ENCODE assay signal across 15 cellular contexts in genomic region chr21:37987668-37988067, GRCh38.
DNase-seq lines count a peak whose midpoint lies in the region; TF ChIP-seq lines count a peak whose summit lies in the region.
"Had no signal": no experiment of that assay in that cellular context is flagged by ENCODE, and none has a peak within 500 bp of the region (broad histone marks: within the 10 kb centered on the region; RNA-seq: fewer than 3 reads in every experiment).

No MANE protein-coding gene starts in this region.

- no peak overlapping the region for H2BK5ac ChIP-seq in mesenchymal stem cell (ENCODE audit: low read depth, low read length, poor library complexity, severe bottlenecking)

- H2BK120ac ChIP-seq in mesenchymal stem cell (ENCODE audit: low read depth, low read length) = no peak overlapping the region

- WGBS in mesenchymal stem cell = 80% methylated on average over 5 of the region's 5 CpGs

- no peak overlapping the region for H4K8ac ChIP-seq in mesenchymal stem cell (ENCODE audit: low read length)

- H3K4me3 ChIP-seq in fibroblast of villous mesenchyme (ENCODE audit: low read depth, low read length) (no peak overlapping the region), mesenchymal stem cell (ENCODE audit: insufficient read depth in 1 of 2, low read depth in 1 of 2, low read length in 2 of 2) (no peak overlapping the region)
- H3K4me3 ChIP-seq: BLaER1 treated with 17β-estradiol and CSF1 and Interleukin-3, amounts not matched to agents 10 nM and 100 nM; GM23338 had no signal

- TF ChIP-seq CTCF in fibroblast of villous mesenchyme (IDR thresholded peaks at IDR 0.05; ENCODE audit: insufficient read depth, low read depth, low read length) = no peak

- H3K27me3 ChIP-seq in mesenchymal stem cell (ENCODE audit: control insufficient read depth in 1 of 2, insufficient read depth in 1 of 2, low read length in 2 of 2) = peaks cover 0 to 67% of the 10 kb centered on the region in 2 experiments
- H3K27me3 ChIP-seq: BLaER1 treated with 17β-estradiol and CSF1 and Interleukin-3, amounts not matched to agents 10 nM and 100 nM had no signal

- no peaks in the 10 kb centered on the region for H3K79me1 ChIP-seq in mesenchymal stem cell (replicated peaks; ENCODE audit: low read length, poor library complexity, severe bottlenecking)

- H3K14ac ChIP-seq in mesenchymal stem cell (ENCODE audit: low read length in 2 of 2) = no peak overlapping the region

- H2BK12ac ChIP-seq in mesenchymal stem cell (ENCODE audit: low read length in 2 of 2) = no peak overlapping the region

- peak; percentile 3 to 33 for DNase-seq in NCI-H524 (lab: John Stamatoyannopoulos, UW)
- DNase-seq in NCI-H524 treated with DMSO at 0.1 percent for 48 hours (lab: John Stamatoyannopoulos, UW) = no peak
- peak; percentile 55 for DNase-seq in M059J (ENCODE audit: low read depth)
- DNase-seq in NCI-H2171 treated with DMSO at 0.1 percent for 48 hours (lab: John Stamatoyannopoulos, UW) = peak; percentile 48
- DNase-seq in fibroblast of villous mesenchyme (ENCODE audit: low read depth) = peak; percentile 16
- no peak for DNase-seq in mesenteric fat pad (ENCODE audit: low spot score)
- DNase-seq in mesenchymal stem cell = no peak
- DNase-seq: Calu3; CD8-positive, alpha-beta T cell; HCEC 1CT; HFFc6; IMR-90 had no signal

- H3K4me2 ChIP-seq in mesenchymal stem cell (ENCODE audit: low read length, poor library complexity, severe bottlenecking) = no peak overlapping the region
- H3K4me2 ChIP-seq: BLaER1 treated with 17β-estradiol and CSF1 and Interleukin-3, amounts not matched to agents 10 nM and 100 nM; GM23338 had no signal

- H3K9ac ChIP-seq in mesenchymal stem cell (ENCODE audit: low read length) = no peak overlapping the region
- H3K9ac ChIP-seq: BLaER1 treated with 17β-estradiol and CSF1 and Interleukin-3, amounts not matched to agents 10 nM and 100 nM had no signal

- no peak overlapping the region for H2AK5ac ChIP-seq in mesenchymal stem cell (ENCODE audit: low read length, severe bottlenecking)

- H3K4ac ChIP-seq in mesenchymal stem cell (ENCODE audit: low read depth in 1 of 2, low read length in 2 of 2) = no peak overlapping the region

- no peak overlapping the region for H4K91ac ChIP-seq in mesenchymal stem cell (ENCODE audit: low read length)

- no peaks in the 10 kb centered on the region for H3K9me3 ChIP-seq in mesenchymal stem cell (ENCODE audit: control insufficient read depth, low read length)
- H3K9me3 ChIP-seq: BLaER1 treated with 17β-estradiol and CSF1 and Interleukin-3, amounts not matched to agents 10 nM and 100 nM had no signal

- no peaks in the 10 kb centered on the region for H3K36me3 ChIP-seq in mesenchymal stem cell (ENCODE audit: control insufficient read depth in 1 of 2, insufficient read depth in 2 of 2, low read depth in 1 of 2, low read length in 2 of 2)
- H3K36me3 ChIP-seq: BLaER1 treated with 17β-estradiol and CSF1 and Interleukin-3, amounts not matched to agents 10 nM and 100 nM had no signal

- peaks cover 2% of the 10 kb centered on the region for H3K4me1 ChIP-seq in mesenchymal stem cell (ENCODE audit: control insufficient read depth, insufficient read depth, low read depth, low read length)
- H3K4me1 ChIP-seq: BLaER1 treated with 17β-estradiol and CSF1 and Interleukin-3, amounts not matched to agents 10 nM and 100 nM had no signal

- H2BK15ac ChIP-seq in mesenchymal stem cell (ENCODE audit: low read depth, poor library complexity, severe bottlenecking) = no peak overlapping the region

- no peak overlapping the region for H3K23ac ChIP-seq in mesenchymal stem cell (ENCODE audit: low read length in 2 of 2)

- no peak overlapping the region for H3K18ac ChIP-seq in mesenchymal stem cell (ENCODE audit: low read depth in 1 of 2, low read length in 2 of 2)

- H2AFZ ChIP-seq in mesenchymal stem cell (ENCODE audit: low read depth, low read length) = no peak overlapping the region
- H2AFZ ChIP-seq: GM23338 had no signal

- H3K27ac ChIP-seq in mesenchymal stem cell (ENCODE audit: low read length, poor library complexity, severe bottlenecking) = no peak overlapping the region
- H3K27ac ChIP-seq: BLaER1 treated with 17β-estradiol and CSF1 and Interleukin-3, amounts not matched to agents 10 nM and 100 nM; HL-60 had no signal

Comparison
In these comparisons a context has a peak if more than half of its experiments do, and no peak if none do; other contexts are left out.
1. DNase-seq: peak in NCI-H524 (2 of 2), M059J (single experiment), NCI-H2171 treated with DMSO at 0.1 percent for 48 hours (single experiment) and fibroblast of villous mesenchyme (single experiment); none in NCI-H524 treated with DMSO at 0.1 percent for 48 hours (single experiment), mesenteric fat pad (single experiment) and mesenchymal stem cell (single experiment).